8 cellular contexts compared by ENCODE assay signal in the genomic region with DNA sequence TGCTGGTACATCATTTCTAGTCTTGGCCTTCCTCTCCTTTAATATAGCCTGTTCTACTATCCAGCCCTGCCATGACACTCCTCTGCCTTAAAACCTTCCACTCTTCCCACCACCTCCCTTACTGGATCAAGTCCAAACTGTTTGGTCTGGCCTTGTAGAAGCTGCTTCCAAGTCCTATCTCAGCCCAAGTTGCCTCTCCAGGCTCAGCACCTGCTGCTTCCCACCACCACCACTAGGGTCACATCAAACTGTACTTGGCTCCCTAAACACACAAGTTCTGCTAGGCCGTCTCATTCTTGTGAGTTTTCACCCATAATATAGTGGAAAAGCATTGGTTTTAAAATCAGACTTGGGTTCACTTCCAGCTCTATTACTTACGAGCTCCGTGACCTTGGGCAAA. TPM values are rescaled to one million over a fixed set of nuclear protein-coding genes. Genes with fewer than 3 reads are reported as not detected.
DNase-seq lines count a peak whose midpoint lies in the region; ATAC-seq lines count a peak whose summit lies in the region.

No MANE protein-coding gene starts in this region.

- POLR2A ChIA-PET in CD8-positive, alpha-beta memory T cell (lab: Charles Lee) = interaction anchor here (0.9 to 1.2 kb wide), 2 partner anchors 12 to 107 kb away, joined by 3 read pairs; a partner anchor contains a TSS
- POLR2A ChIA-PET in activated CD8-positive, alpha-beta T cell treated with anti-CD3 and anti-CD28 coated beads, Interleukin-2, amount 10 ng/mL, durations not matched to agents 7 days and 5 days (lab: Charles Lee) = interaction anchor here (0.9 kb wide), 1 partner anchor 747 kb away, joined by 3 read pairs; a partner anchor contains a TSS

- no peaks in the 10 kb centered on the region for H3K27me3 ChIP-seq in CD8-positive, alpha-beta memory T cell (ENCODE audit: insufficient read depth, low read length, poor library complexity, severe bottlenecking)
- H3K27me3 ChIP-seq in skeletal muscle tissue (ENCODE audit: control insufficient read depth in 3 of 3, insufficient read depth in 3 of 3, low read length in 3 of 3) = no peaks in the 10 kb centered on the region

- H3K9ac ChIP-seq in skeletal muscle tissue (ENCODE audit: low read depth in 1 of 3, low read length in 3 of 3) = no peak overlapping the region

- ATAC-seq in GM21526 (IDR thresholded peaks at IDR 0.05; ENCODE audit: low FRiP score, unreplicated experiment) (peak; percentile 41), HG03196 (IDR thresholded peaks at IDR 0.05; ENCODE audit: unreplicated experiment) (no peak)
- no peak for ATAC-seq in activated CD8-positive, alpha-beta T cell treated with anti-CD3 and anti-CD28 coated beads, Interleukin-2, amount 10 ng/mL, durations not matched to agents 7 days and 5 days

- peaks cover 0 to 8% (median 6%) of the 10 kb centered on the region in 5 donors for H3K9me3 Mint-ChIP-seq in CD8-positive, alpha-beta memory T cell
- peaks cover 6% of the 10 kb centered on the region for H3K9me3 Mint-ChIP-seq in activated CD8-positive, alpha-beta T cell treated with anti-CD3 and anti-CD28 coated beads, Interleukin-2, amount 10 ng/mL, durations not matched to agents 7 days and 5 days (ENCODE audit: insufficient read depth)

- H3K4me1 ChIP-seq in CD8-positive, alpha-beta memory T cell (ENCODE audit: insufficient read depth, low read length) = peaks cover 27% of the 10 kb centered on the region
- H3K4me1 ChIP-seq in skeletal muscle tissue (ENCODE audit: control insufficient read depth in 3 of 3, insufficient read depth in 3 of 3, low read length in 3 of 3) = peaks cover 14 to 19% (median 15%) of the 10 kb centered on the region in 3 donors

- no peak overlapping the region for H3K27ac ChIP-seq in CD8-positive, alpha-beta memory T cell (ENCODE audit: low read depth, low read length)
- no peak overlapping the region for H3K27ac ChIP-seq in skeletal muscle tissue (ENCODE audit: low read depth, low read length)

- H3K36me3 Mint-ChIP-seq in CD8-positive, alpha-beta memory T cell = peaks cover 0 to 12% (median 7%) of the 10 kb centered on the region in 3 donors
- H3K36me3 Mint-ChIP-seq in activated CD8-positive, alpha-beta T cell treated with anti-CD3 and anti-CD28 coated beads, Interleukin-2, amount 10 ng/mL, durations not matched to agents 7 days and 5 days (ENCODE audit: low read depth) = peaks cover 4% of the 10 kb centered on the region

- no peaks in the 10 kb centered on the region for H3K9me3 ChIP-seq in CD8-positive, alpha-beta memory T cell (ENCODE audit: low read length)
- H3K9me3 ChIP-seq in skeletal muscle tissue (ENCODE audit: control insufficient read depth in 3 of 3, low read length in 3 of 3) = no peaks in the 10 kb centered on the region

- no peak overlapping the region for H3K4me3 ChIP-seq in CD8-positive, alpha-beta memory T cell (ENCODE audit: low read length)
- peak overlapping the region; percentile 49 to 65 (median 56) for H3K4me3 ChIP-seq in skeletal muscle tissue (ENCODE audit: low read length in 3 of 3)

- CTCF ChIA-PET in CD8-positive, alpha-beta memory T cell (lab: Charles Lee) = interaction anchor here (1.6 to 2.2 kb wide), 2 partner anchors 33 to 192 kb away, joined by 5 to 9 read pairs; no protein-coding TSS in a partner anchor
- CTCF ChIA-PET in activated CD8-positive, alpha-beta T cell treated with anti-CD3 and anti-CD28 coated beads, Interleukin-2, amount 10 ng/mL, durations not matched to agents 7 days and 5 days (lab: Charles Lee) = interaction anchor here (1.2 to 3.0 kb wide), 7 partner anchors 13 to 154 kb away, joined by 4 to 12 read pairs (median 9); a partner anchor contains a TSS

- peaks cover 8 to 20% of the 10 kb centered on the region in 2 donors for H3K27me3 Mint-ChIP-seq in CD8-positive, alpha-beta memory T cell
- H3K27me3 Mint-ChIP-seq in activated CD8-positive, alpha-beta T cell treated with anti-CD3 and anti-CD28 coated beads, Interleukin-2, amount 10 ng/mL, durations not matched to agents 7 days and 5 days (ENCODE audit: low read depth) = peaks cover 10% of the 10 kb centered on the region

- peak in 2 of 5 donors; percentile 6 to 18 for DNase-seq in CD8-positive, alpha-beta memory T cell
- DNase-seq in NCI-H2227 treated with DMSO at 0.1 percent for 48 hours (lab: John Stamatoyannopoulos, UW) (peak; percentile 7), fibroblast of peridontal ligament (ENCODE audit: extremely low read depth) (peak; percentile 44)
- peak; percentile 45 for DNase-seq in activated CD8-positive, alpha-beta T cell treated with anti-CD3 and anti-CD28 coated beads, Interleukin-2, amount 10 ng/mL, durations not matched to agents 7 days and 5 days
- DNase-seq in central memory CD4-positive, alpha-beta T cell = no peak

- peaks cover 41 to 64% (median 57%) of the 10 kb centered on the region in 3 donors for H3K4me1 Mint-ChIP-seq in CD8-positive, alpha-beta memory T cell
- peaks cover 19% of the 10 kb centered on the region for H3K4me1 Mint-ChIP-seq in activated CD8-positive, alpha-beta T cell treated with anti-CD3 and anti-CD28 coated beads, Interleukin-2, amount 10 ng/mL, durations not matched to agents 7 days and 5 days (ENCODE audit: low read depth)

- H3K27ac Mint-ChIP-seq in CD8-positive, alpha-beta memory T cell = peak overlapping the region in 5 of 8 donors; percentile 25 to 85 (median 39)
- H3K27ac Mint-ChIP-seq in activated CD8-positive, alpha-beta T cell treated with anti-CD3 and anti-CD28 coated beads, Interleukin-2, amount 10 ng/mL, durations not matched to agents 7 days and 5 days = no peak overlapping the region

- no peaks in the 10 kb centered on the region for H3K36me3 ChIP-seq in CD8-positive, alpha-beta memory T cell (ENCODE audit: insufficient read depth, low read length)
- peaks cover 0 to 2% (median 2%) of the 10 kb centered on the region in 3 donors for H3K36me3 ChIP-seq in skeletal muscle tissue (ENCODE audit: control insufficient read depth in 3 of 3, insufficient read depth in 3 of 3, low read length in 3 of 3)

- peak overlapping the region; percentile 16 to 100 (median 48) for H3K4me3 Mint-ChIP-seq in CD8-positive, alpha-beta memory T cell
- peak overlapping the region; percentile 40 for H3K4me3 Mint-ChIP-seq in activated CD8-positive, alpha-beta T cell treated with anti-CD3 and anti-CD28 coated beads, Interleukin-2, amount 10 ng/mL, durations not matched to agents 7 days and 5 days

RNA-seq across cellular contexts. Expression of a gene that starts 1.4 kb away (rescaled TPM):
- 10 to 100 TPM; 50.7 to 54.6 TPM for total RNA-seq in CD8-positive, alpha-beta memory T cell
- 74.4 TPM for polyA plus RNA-seq in CD8-positive, alpha-beta memory T cell
- total RNA-seq in activated CD8-positive, alpha-beta T cell treated with anti-CD3 and anti-CD28 coated beads, Interleukin-2, amount 10 ng/mL, durations not matched to agents 7 days and 5 days = 10 to 100 TPM; 40.5 to 42.2 TPM
- total RNA-seq in skeletal muscle tissue = 40.2 TPM

RNA-seq across cellular contexts. Expression of a gene that starts 1.5 kb away (rescaled TPM):
- not detected for total RNA-seq in CD8-positive, alpha-beta memory T cell
- not detected for polyA plus RNA-seq in CD8-positive, alpha-beta memory T cell
- total RNA-seq in activated CD8-positive, alpha-beta T cell treated with anti-CD3 and anti-CD28 coated beads, Interleukin-2, amount 10 ng/mL, durations not matched to agents 7 days and 5 days = not detected
- not detected for total RNA-seq in skeletal muscle tissue
